Comparison of ENCODE assay signal across 32 cellular contexts in genomic region chr22:26234267-26234666, GRCh38.
"Had no signal": no experiment of that assay in that cellular context is flagged by ENCODE, and none has a peak within 500 bp of the region (broad histone marks: within the 10 kb centered on the region; RNA-seq: fewer than 3 reads in every experiment).

No MANE protein-coding gene starts in this region.

- H3K4me3 ChIP-seq: MG63 had no signal

- FAIRE-seq: TTC549 had no signal

- H3K27ac ChIP-seq: brain microvascular endothelial cell had no signal

- H3K36me3 ChIP-seq: brain microvascular endothelial cell, MG63 had no signal

- H3K27me3 ChIP-seq: brain microvascular endothelial cell had no signal

- ATAC-seq: activated CD8-positive, alpha-beta T cell treated with anti-CD3 and anti-CD28 coated beads for 36 hours; activated T-cell treated with anti-CD3 and anti-CD28 coated beads, Interleukin-2, amount 50 U/mL, for 72 hours; activated T-helper 17 cell treated with anti-CD3 and anti-CD28 coated beads, Interleukin-2, amount 50 U/mL, for 72 hours had no signal

- H3K9me3 ChIP-seq: MG63 had no signal

- DNase-seq: activated CD4-positive, alpha-beta T cell treated with anti-CD3 and anti-CD28 coated beads, Interleukin-2, amount 10 ng/mL, durations not matched to agents 24 days and 14 days; activated CD4-positive, alpha-beta T cell treated with anti-CD3 and anti-CD28 coated beads, Interleukin-2, amount 50 U/mL, for 4 hours; activated CD8-positive, alpha-beta T cell treated with anti-CD3 and anti-CD28 coated beads for 36 hours; activated effector memory CD4-positive, alpha-beta T cell treated with anti-CD3 and anti-CD28 coated beads, Interleukin-2, amount 50 U/mL, for 16 hours; activated naive CD4-positive, alpha-beta T cell; activated naive CD4-positive, alpha-beta T cell treated with anti-CD3 and anti-CD28 coated beads, Interleukin-2, amount 50 U/mL, for 16 hours; activated naive CD8-positive, alpha-beta T cell treated with anti-CD3 and anti-CD28 coated beads for 36 hours; activated T-cell treated with anti-CD3 and anti-CD28 coated beads, Interleukin-2, amount 50 U/mL, for 1 hour; activated T-cell treated with anti-CD3 and anti-CD28 coated beads, Interleukin-2, amount 50 U/mL, for 72 hours; amniotic stem cell; aorta; brain microvascular endothelial cell; central memory CD4-positive, alpha-beta T cell; Kasumi-1; KG1; MG63; MV-4-11; NCI-H1092 treated with DMSO at 0.1 percent for 48 hours; NCI-H1417; NCI-H146; NCI-H187; NCI-H2029 treated with DMSO at 0.1 percent for 48 hours; NCI-H2107; NCI-H2171; NCI-H524 treated with DMSO at 0.1 percent for 48 hours; NK-92 treated with Interleukin-12 subunit alpha and Interleukin-12 subunit beta, amount 100 ng/mL, for 24 hours; Right ventricle myocardium superior; SW 1271; T-helper 1 cell; T-helper 2 cell had no signal
